In genomic region chr1:109803901-109804331, GRCh38 we compare ENCODE assay signal across 12 cellular contexts. TPM values are rescaled to one million over a fixed set of nuclear protein-coding genes. Genes with fewer than 3 reads are reported as not detected.
DNase-seq lines count a peak whose midpoint lies in the region; ATAC-seq and TF ChIP-seq lines count a peak whose summit lies in the region.
"Had no signal": no experiment of that assay in that cellular context is flagged by ENCODE, and none has a peak within 500 bp of the region (broad histone marks: within the 10 kb centered on the region; RNA-seq: fewer than 3 reads in every experiment).

No MANE protein-coding gene starts in this region.

- H3K9me3 ChIP-seq in sigmoid colon (no peaks in the 10 kb centered on the region), PC-3 (ENCODE audit: low read length) (no peaks in the 10 kb centered on the region)

- H3K36me3 ChIP-seq in sigmoid colon (no peaks in the 10 kb centered on the region), PC-3 (ENCODE audit: low read depth, low read length) (no peaks in the 10 kb centered on the region)

- TF ChIP-seq EP300 in sigmoid colon (IDR thresholded peaks at IDR 0.05) = no peak

- no peak overlapping the region for H3K4me3 ChIP-seq in sigmoid colon
- H3K4me3 ChIP-seq in PC-3 (ENCODE audit: low read length) = no peak overlapping the region

- no peaks in the 10 kb centered on the region for H3F3A ChIP-seq in PC-3 (ENCODE audit: low read length, unreplicated experiment)

- H3K9ac ChIP-seq in PC-3 (ENCODE audit: low read length) = no peak overlapping the region

- 75 to 88% methylated on average over 10 of the region's 10 CpGs for WGBS in sigmoid colon, 2 donors

- intact Hi-C loops in sigmoid colon (cut with DNase I) = no loop called here
- intact Hi-C loops in PC-3 (cut with micrococcal nuclease) = no loop called here

- H4K20me1 ChIP-seq in PC-3 (ENCODE audit: low read length) = no peaks in the 10 kb centered on the region

- no peak for TF ChIP-seq CTCF in sigmoid colon (IDR thresholded peaks at IDR 0.05)
- no peak for TF ChIP-seq CTCF in PC-3 (conservative IDR thresholded peaks at IDR 0.05; ENCODE audit: low read depth, low read length)

- ATAC-seq in PC-3 (no peak), GM18907 (IDR thresholded peaks at IDR 0.05; ENCODE audit: unreplicated experiment) (no peak)

- no peak for TF ChIP-seq POLR2A in sigmoid colon (IDR thresholded peaks at IDR 0.05)

- CTCF ChIA-PET in PC-3 (lab: Charles Lee) = no interaction called here

- no peaks in the 10 kb centered on the region for H3K27me3 ChIP-seq in sigmoid colon
- no peaks in the 10 kb centered on the region for H3K27me3 ChIP-seq in PC-3 (ENCODE audit: low read length)

- H3K9me2 ChIP-seq in PC-3 (replicated peaks; ENCODE audit: low read length) = no peaks in the 10 kb centered on the region

- DNase-seq in activated T-cell treated with anti-CD3 and anti-CD28 coated beads, Interleukin-2, amount 50 U/mL, for 1 hour = peak; percentile 10
- DNase-seq in activated T-cell treated with anti-CD3 and anti-CD28 coated beads for 4 hours (no peak), NCI-H226 (peak; percentile 78), sigmoid colon (peak; percentile 52), NCI-H146 (lab: John Stamatoyannopoulos, UW) (no peak), PC-3 (no peak)
- DNase-seq: effector CD8-positive, alpha-beta T cell; GF-D8; NCI-H446; SHP77 had no signal

- no TSS peak for BruUV-seq in PC-3 (replicated peaks; lab: Mats Ljungman, UMichigan)

- POLR2A ChIA-PET in PC-3 (lab: Charles Lee; ENCODE audit: unreplicated experiment) = no interaction called here

- peaks cover 0 to 28% (median 19%) of the 10 kb centered on the region in 4 donors for H3K4me1 ChIP-seq in sigmoid colon
- peaks cover 11% of the 10 kb centered on the region for H3K4me1 ChIP-seq in PC-3 (ENCODE audit: insufficient read depth, low read length)

- peak overlapping the region; percentile 90 for H3K27ac ChIP-seq in cingulate gyrus (ENCODE audit: low read depth, low read length)
- H3K27ac ChIP-seq in sigmoid colon = no peak overlapping the region
- no peak overlapping the region for H3K27ac ChIP-seq in PC-3 (ENCODE audit: low read length)

- H3K4me2 ChIP-seq in PC-3 (ENCODE audit: low read length) = no peak overlapping the region

- no peak overlapping the region for H2AFZ ChIP-seq in PC-3 (ENCODE audit: low read length)

- H3K79me2 ChIP-seq in PC-3 (ENCODE audit: low read length) = no peaks in the 10 kb centered on the region

RNA-seq across cellular contexts. Expression of gene EPS8L3, which starts 40.2 kb away (rescaled TPM):
- total RNA-seq in sigmoid colon = 1 to 10 TPM in 2 of 4 donors, not detected in 2; 1.1 to 1.4 TPM
- polyA plus RNA-seq in sigmoid colon = 100 to 1,000 TPM in 1 of 3 donors, 10 to 100 TPM in 2; 81.7 to 212 (median 84.4) TPM
- total RNA-seq in PC-3 (2014; rRNA removed) = not detected in 2 replicates

Comparison
In these comparisons a context has a peak if more than half of its experiments do, and no peak if none do; other contexts are left out.
1. DNase-seq: peak in activated T-cell treated with anti-CD3 and anti-CD28 coated beads, Interleukin-2, amount 50 U/mL, for 1 hour (single experiment), NCI-H226 (single experiment) and sigmoid colon (single experiment); none in activated T-cell treated with anti-CD3 and anti-CD28 coated beads for 4 hours (single experiment), NCI-H146 (single experiment) and PC-3 (single experiment).